In the genomic region with DNA sequence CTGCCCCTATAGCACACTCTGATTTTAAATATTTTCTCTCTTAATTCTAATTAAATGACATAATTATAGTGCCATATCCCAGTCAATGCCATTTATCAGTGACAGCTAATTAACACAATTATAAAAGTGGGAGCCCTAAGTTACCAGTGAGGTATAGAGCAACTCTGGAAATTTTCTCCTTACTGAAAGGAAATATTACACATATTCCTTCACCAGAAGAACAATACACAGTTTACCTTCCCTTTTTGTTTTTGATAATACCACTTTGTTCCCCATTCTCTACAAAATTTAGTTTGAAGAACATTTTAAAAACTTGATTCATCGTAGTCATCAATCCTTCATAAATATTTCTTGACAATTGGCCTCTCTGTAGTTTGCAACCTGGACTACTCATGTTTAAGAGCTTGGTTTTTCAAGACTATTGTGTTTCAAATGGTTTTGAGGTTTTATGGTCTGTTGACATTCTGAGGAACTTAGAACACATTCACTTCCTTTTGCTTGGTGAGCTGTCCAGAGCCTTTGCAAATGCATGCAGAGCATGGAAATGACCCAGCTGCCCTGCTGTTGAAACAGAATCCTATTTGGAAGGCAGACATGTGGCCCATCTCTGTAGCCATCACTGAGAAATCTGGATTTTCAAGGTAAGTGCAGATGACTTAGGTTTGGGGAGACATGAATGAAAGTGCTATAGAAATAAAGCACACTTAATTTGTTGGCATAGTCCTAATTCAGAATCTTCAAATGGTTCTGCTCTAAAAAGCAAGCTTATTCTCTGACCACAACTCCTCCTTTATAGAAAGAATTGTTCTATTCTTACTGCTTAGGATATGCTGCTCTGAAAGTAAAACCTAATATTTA, we compare ENCODE assay signal across 8 cellular contexts. TPM values are rescaled to one million over a fixed set of nuclear protein-coding genes. Genes with fewer than 3 reads are reported as not detected.
A peak's percentile ranks its signal among the peaks of the same experiment; 100 is the strongest.
DNase-seq lines count a peak whose midpoint lies in the region; ATAC-seq and TF ChIP-seq lines count a peak whose summit lies in the region.

A gene with protein sequence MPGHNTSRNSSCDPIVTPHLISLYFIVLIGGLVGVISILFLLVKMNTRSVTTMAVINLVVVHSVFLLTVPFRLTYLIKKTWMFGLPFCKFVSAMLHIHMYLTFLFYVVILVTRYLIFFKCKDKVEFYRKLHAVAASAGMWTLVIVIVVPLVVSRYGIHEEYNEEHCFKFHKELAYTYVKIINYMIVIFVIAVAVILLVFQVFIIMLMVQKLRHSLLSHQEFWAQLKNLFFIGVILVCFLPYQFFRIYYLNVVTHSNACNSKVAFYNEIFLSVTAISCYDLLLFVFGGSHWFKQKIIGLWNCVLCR (plus strand): TSS at position 504 of the 858 bp plus-strand sequence. CDS start 56,628 bp downstream, outside the sequence.

- DNase-seq in DMS53 (lab: John Stamatoyannopoulos, UW) (peak; percentile 88), ovary (no peak), RKO (ENCODE audit: low spot score) (no peak), dedifferentiated amniotic fluid mesenchymal stem cell (ENCODE audit: extremely low spot score) (no peak)
- no peak for DNase-seq in activated CD4-positive, alpha-beta T cell treated with anti-CD3 and anti-CD28 coated beads for 1 hour

- H3K27me3 ChIP-seq in ovary = no peaks in the 10 kb centered on the region

- H3K36me3 ChIP-seq in ovary = no peaks in the 10 kb centered on the region

- 88 to 89% (median 89%) methylated on average over 1 of the region's 1 CpG for WGBS in ovary, 3 donors

- H3K9me3 ChIP-seq in ovary = no peaks in the 10 kb centered on the region

- TF ChIP-seq CTCF in VCaP (conservative IDR thresholded peaks at IDR 0.05) (no peak), ovary (IDR thresholded peaks at IDR 0.05) (no peak)

- intact Hi-C loops in ovary (cut with DNase I) = loop anchor here in 1 of 4 donors (1.0 kb wide), 1 partner anchor 8 kb away; no protein-coding TSS in a partner anchor

- no peak for TF ChIP-seq EP300 in ovary (IDR thresholded peaks at IDR 0.05)

- H3K27ac ChIP-seq in VCaP (peak within 1 kb of the TSS; percentile 8; the same call in 1 of the 2 replicates), ovary (no peak within 1 kb of the TSS)

- no peak for TF ChIP-seq POLR2A in ovary (IDR thresholded peaks at IDR 0.05)

- H3K4me1 ChIP-seq in ovary (ENCODE audit: insufficient read depth) = no peaks in the 10 kb centered on the region

- H3K4me3 ChIP-seq in ovary = no peak within 1 kb of the TSS

- ATAC-seq in GM19438 (IDR thresholded peaks at IDR 0.05; ENCODE audit: low read depth, unreplicated experiment) = peak; percentile 95
- peak; percentile 94 for ATAC-seq in HG03378 (IDR thresholded peaks at IDR 0.05; ENCODE audit: unreplicated experiment)

RNA-seq across cellular contexts. Expression of the gene that starts here (rescaled TPM):
- total RNA-seq in ovary = under 1 TPM in 2 of 7 donors, not detected in 5; 0.45 to 0.82 TPM
- 1 to 10 TPM in 1 of 2 donors, under 1 TPM in 1; 0.08 to 1.2 TPM for polyA plus RNA-seq in ovary
